ENCODE assay signal across 10 cellular contexts in the genomic region with DNA sequence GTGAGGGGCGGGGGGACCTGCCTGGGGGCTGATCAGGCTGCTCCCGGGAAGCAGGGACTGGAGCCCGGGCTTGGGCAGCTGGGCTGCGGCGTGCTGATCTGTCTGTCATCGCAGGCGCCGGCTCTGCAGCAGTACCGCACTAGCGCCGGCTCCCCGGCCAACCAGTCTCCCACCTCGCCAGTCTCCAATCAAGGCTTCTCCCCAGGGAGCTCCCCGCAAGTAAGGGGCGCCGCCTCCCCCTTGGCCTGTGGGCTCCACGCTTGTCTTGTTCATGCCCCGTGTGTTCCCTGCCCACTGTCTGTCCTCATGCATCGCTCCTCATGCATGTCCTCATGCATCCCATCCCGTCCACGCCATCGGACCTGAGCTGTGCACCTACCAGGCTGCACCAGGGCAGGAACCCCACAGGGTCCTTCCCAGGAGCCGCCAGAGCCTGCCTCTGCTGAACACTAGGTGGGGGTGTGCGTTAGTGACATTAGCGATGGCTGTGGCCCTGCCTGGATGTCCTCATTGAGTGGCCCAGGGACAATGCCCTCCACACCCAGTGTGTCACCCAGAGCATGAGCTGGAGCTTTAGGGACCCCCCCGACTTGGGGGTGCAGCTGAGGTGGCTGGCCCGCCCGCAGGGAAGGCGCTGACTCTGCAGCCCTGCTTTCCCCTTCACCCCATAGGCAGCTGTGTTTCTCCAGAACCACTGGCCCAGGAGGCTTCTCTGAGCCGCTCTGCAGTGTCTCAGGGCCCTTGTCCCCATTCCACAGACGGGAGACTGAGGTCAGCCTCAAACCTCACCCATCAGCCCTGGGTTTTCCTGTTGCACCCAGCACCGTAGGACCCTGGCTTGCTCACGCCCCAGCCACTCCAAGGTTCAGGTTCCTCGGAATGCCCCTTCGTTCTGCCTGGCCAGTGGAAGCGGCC. TPM values are rescaled to one million over a fixed set of nuclear protein-coding genes. Genes with fewer than 3 reads are reported as not detected.
DNase-seq lines count a peak whose midpoint lies in the region; ATAC-seq and TF ChIP-seq lines count a peak whose summit lies in the region.
"Had no signal": no experiment of that assay in that cellular context is flagged by ENCODE, and none has a peak within 500 bp of the region (broad histone marks: within the 10 kb centered on the region; RNA-seq: fewer than 3 reads in every experiment).

No MANE protein-coding gene starts in this region.

- DNase-seq in COR-L47 (lab: John Stamatoyannopoulos, UW) (peak; percentile 25), GM13977 (ENCODE audit: low spot score) (no peak), SJCRH30 (peak; percentile 58 to 60), islet precursor cell (peak; percentile 77), NCI-H2029 treated with DMSO at 0.1 percent for 48 hours (lab: John Stamatoyannopoulos, UW) (no peak), prostate gland (ENCODE audit: low spot score) (no peak)
- DNase-seq in stimulated activated CD4-positive, alpha-beta T cell treated with anti-CD3 and anti-CD28 coated beads, Interleukin-12 subunit alpha, Interleukin-12 subunit beta, amount 100 ng/mL, for 4 hours: no peak
- no peak for DNase-seq in natural killer cell treated with Interleukin-12 subunit alpha and Interleukin-12 subunit beta and Interleukin-15 and Interleukin-18, amount 100 ng/mL, for 72 hours (ENCODE audit: low spot score)
- DNase-seq: GF-D8, heart left ventricle had no signal

- peak; percentile 37 for TF ChIP-seq CTCF in GM13977 (IDR thresholded peaks at IDR 0.05; ENCODE audit: extremely low read depth, insufficient read depth, missing control alignments)
- TF ChIP-seq CTCF in prostate gland (IDR thresholded peaks at IDR 0.05): no peak

- no peaks in the 10 kb centered on the region for H3K27me3 Mint-ChIP-seq in natural killer cell treated with Interleukin-12 subunit alpha and Interleukin-12 subunit beta and Interleukin-15 and Interleukin-18, amount 100 ng/mL, for 72 hours

- H3K4me3 Mint-ChIP-seq in natural killer cell treated with Interleukin-12 subunit alpha and Interleukin-12 subunit beta and Interleukin-15 and Interleukin-18, amount 100 ng/mL, for 72 hours: no peak overlapping the region

- H3K27ac ChIP-seq in SJCRH30 (no peak overlapping the region), prostate gland (no peak overlapping the region)
- H3K27ac ChIP-seq: heart left ventricle had no signal

- in situ Hi-C loops in GM13977 (cut with MboI; ENCODE audit: low pct_unique_long_range_greater_than_20kb, low sequenced_read_pairs, unreplicated experiment): no loop called here

- no peak overlapping the region for H3K27ac Mint-ChIP-seq in natural killer cell treated with Interleukin-12 subunit alpha and Interleukin-12 subunit beta and Interleukin-15 and Interleukin-18, amount 100 ng/mL, for 72 hours

- intact Hi-C loops in prostate gland (cut with DNase I): no loop called here

- no peaks in the 10 kb centered on the region for H3K36me3 Mint-ChIP-seq in natural killer cell treated with Interleukin-12 subunit alpha and Interleukin-12 subunit beta and Interleukin-15 and Interleukin-18, amount 100 ng/mL, for 72 hours

- H3K36me3 ChIP-seq in SJCRH30: no peaks in the 10 kb centered on the region
- H3K36me3 ChIP-seq in prostate gland: no peaks in the 10 kb centered on the region

- ATAC-seq in natural killer cell treated with Interleukin-12 subunit alpha and Interleukin-12 subunit beta and Interleukin-15 and Interleukin-18, amount 100 ng/mL, for 72 hours: no peak

- WGBS in prostate gland: 89% methylated on average over 34 of the region's 36 CpGs

- no peak for TF ChIP-seq POLR2A in prostate gland (IDR thresholded peaks at IDR 0.05)

- H3K9me3 ChIP-seq in SJCRH30 (replicated peaks): no peaks in the 10 kb centered on the region
- H3K9me3 ChIP-seq in prostate gland: no peaks in the 10 kb centered on the region
- H3K9me3 ChIP-seq: heart left ventricle had no signal

- H3K4me1 ChIP-seq in SJCRH30: peaks cover 50% of the 10 kb centered on the region
- peaks cover 5% of the 10 kb centered on the region for H3K4me1 ChIP-seq in prostate gland (replicated peaks)
- H3K4me1 ChIP-seq: heart left ventricle had no signal

- H3K4me3 ChIP-seq in SJCRH30: no peak overlapping the region
- no peak overlapping the region for H3K4me3 ChIP-seq in prostate gland
- H3K4me3 ChIP-seq: heart left ventricle had no signal

- 0 out of 2 replicates have a peak, but pooled peaks cover 4% of the 10 kb centered on the region for H3K27me3 ChIP-seq in SJCRH30
- H3K27me3 ChIP-seq in prostate gland (replicated peaks; ENCODE audit: insufficient read depth): no peaks in the 10 kb centered on the region
- H3K27me3 ChIP-seq: heart left ventricle had no signal

- no peaks in the 10 kb centered on the region for H3K9me3 Mint-ChIP-seq in natural killer cell treated with Interleukin-12 subunit alpha and Interleukin-12 subunit beta and Interleukin-15 and Interleukin-18, amount 100 ng/mL, for 72 hours

- H3K4me1 Mint-ChIP-seq in natural killer cell treated with Interleukin-12 subunit alpha and Interleukin-12 subunit beta and Interleukin-15 and Interleukin-18, amount 100 ng/mL, for 72 hours (ENCODE audit: low read depth in 2 of 2): peaks cover 2 to 6% of the 10 kb centered on the region in 2 donors

RNA-seq across cellular contexts. Expression of a gene that starts 19.5 kb away (rescaled TPM):
- not detected in 2 replicates for total RNA-seq in SJCRH30 (2014; rRNA removed; shearing (Covaris generic))
- 1 to 10 TPM in 1 of 2 donors, under 1 TPM in 1; 0.09 to 2.0 TPM for total RNA-seq in prostate gland
- not detected for total RNA-seq in natural killer cell treated with Interleukin-12 subunit alpha and Interleukin-12 subunit beta and Interleukin-15 and Interleukin-18, amount 100 ng/mL, for 72 hours

Comparison
In these comparisons a context has a peak if more than half of its experiments do, and no peak if none do; other contexts are left out.
1. DNase-seq: peak in COR-L47 (single experiment), SJCRH30 (2 of 2) and islet precursor cell (single experiment); none in GM13977 (single experiment), NCI-H2029 treated with DMSO at 0.1 percent for 48 hours (single experiment), prostate gland (single experiment), stimulated activated CD4-positive, alpha-beta T cell treated with anti-CD3 and anti-CD28 coated beads, Interleukin-12 subunit alpha, Interleukin-12 subunit beta, amount 100 ng/mL, for 4 hours (single experiment) and natural killer cell treated with Interleukin-12 subunit alpha and Interleukin-12 subunit beta and Interleukin-15 and Interleukin-18, amount 100 ng/mL, for 72 hours (single experiment).